Comparison of ENCODE assay signal across 1 cellular context in the genomic region with DNA sequence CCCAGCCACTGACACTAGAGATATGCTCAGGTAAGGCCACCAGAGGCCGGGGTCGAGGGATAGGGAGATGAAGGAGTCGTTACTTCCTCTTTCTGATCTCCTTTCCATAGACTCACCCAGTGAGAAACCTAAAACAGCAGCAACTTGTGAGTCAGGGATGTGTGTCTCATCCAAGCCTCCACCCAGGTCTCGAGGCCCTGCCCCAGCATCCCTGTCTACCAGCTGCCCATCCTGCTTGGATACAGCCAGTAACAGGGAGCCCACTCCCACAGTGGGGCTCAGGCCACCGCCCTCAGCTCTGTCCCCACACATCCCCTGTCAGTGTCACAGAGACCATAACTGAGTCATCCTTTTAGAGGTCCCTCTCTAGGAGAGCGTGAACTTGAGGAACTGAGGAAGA.
TF ChIP-seq lines count a peak whose summit lies in the region.

No MANE protein-coding gene starts in this region.

TF ChIP-seq in GM23338, 12 proteins besides CTCF, POLR2A, EP300 and RAD21 (continued from another document):
- TF ChIP-seq, protein P1, sequence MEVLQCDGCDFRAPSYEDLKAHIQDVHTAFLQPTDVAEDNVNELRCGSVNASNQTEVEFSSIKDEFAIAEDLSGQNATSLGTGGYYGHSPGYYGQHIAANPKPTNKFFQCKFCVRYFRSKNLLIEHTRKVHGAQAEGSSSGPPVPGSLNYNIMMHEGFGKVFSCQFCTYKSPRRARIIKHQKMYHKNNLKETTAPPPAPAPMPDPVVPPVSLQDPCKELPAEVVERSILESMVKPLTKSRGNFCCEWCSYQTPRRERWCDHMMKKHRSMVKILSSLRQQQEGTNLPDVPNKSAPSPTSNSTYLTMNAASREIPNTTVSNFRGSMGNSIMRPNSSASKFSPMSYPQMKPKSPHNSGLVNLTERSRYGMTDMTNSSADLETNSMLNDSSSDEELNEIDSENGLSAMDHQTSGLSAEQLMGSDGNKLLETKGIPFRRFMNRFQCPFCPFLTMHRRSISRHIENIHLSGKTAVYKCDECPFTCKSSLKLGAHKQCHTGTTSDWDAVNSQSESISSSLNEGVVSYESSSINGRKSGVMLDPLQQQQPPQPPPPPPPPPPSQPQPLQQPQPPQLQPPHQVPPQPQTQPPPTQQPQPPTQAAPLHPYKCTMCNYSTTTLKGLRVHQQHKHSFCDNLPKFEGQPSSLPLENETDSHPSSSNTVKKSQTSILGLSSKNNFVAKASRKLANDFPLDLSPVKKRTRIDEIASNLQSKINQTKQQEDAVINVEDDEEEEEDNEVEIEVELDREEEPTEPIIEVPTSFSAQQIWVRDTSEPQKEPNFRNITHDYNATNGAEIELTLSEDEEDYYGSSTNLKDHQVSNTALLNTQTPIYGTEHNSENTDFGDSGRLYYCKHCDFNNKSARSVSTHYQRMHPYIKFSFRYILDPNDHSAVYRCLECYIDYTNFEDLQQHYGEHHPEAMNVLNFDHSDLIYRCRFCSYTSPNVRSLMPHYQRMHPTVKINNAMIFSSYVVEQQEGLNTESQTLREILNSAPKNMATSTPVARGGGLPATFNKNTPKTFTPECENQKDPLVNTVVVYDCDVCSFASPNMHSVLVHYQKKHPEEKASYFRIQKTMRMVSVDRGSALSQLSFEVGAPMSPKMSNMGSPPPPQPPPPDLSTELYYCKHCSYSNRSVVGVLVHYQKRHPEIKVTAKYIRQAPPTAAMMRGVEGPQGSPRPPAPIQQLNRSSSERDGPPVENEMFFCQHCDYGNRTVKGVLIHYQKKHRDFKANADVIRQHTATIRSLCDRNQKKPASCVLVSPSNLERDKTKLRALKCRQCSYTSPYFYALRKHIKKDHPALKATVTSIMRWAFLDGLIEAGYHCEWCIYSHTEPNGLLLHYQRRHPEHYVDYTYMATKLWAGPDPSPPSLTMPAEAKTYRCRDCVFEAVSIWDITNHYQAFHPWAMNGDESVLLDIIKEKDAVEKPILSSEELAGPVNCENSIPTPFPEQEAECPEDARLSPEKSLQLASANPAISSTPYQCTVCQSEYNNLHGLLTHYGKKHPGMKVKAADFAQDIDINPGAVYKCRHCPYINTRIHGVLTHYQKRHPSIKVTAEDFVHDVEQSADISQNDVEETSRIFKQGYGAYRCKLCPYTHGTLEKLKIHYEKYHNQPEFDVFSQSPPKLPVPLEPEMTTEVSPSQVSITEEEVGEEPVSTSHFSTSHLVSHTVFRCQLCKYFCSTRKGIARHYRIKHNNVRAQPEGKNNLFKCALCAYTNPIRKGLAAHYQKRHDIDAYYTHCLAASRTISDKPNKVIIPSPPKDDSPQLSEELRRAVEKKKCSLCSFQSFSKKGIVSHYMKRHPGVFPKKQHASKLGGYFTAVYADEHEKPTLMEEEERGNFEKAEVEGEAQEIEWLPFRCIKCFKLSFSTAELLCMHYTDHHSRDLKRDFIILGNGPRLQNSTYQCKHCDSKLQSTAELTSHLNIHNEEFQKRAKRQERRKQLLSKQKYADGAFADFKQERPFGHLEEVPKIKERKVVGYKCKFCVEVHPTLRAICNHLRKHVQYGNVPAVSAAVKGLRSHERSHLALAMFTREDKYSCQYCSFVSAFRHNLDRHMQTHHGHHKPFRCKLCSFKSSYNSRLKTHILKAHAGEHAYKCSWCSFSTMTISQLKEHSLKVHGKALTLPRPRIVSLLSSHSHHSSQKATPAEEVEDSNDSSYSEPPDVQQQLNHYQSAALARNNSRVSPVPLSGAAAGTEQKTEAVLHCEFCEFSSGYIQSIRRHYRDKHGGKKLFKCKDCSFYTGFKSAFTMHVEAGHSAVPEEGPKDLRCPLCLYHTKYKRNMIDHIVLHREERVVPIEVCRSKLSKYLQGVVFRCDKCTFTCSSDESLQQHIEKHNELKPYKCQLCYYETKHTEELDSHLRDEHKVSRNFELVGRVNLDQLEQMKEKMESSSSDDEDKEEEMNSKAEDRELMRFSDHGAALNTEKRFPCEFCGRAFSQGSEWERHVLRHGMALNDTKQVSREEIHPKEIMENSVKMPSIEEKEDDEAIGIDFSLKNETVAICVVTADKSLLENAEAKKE (CRISPR knock-in tag; IDR thresholded peaks at IDR 0.05): no peak
- TF ChIP-seq ZNF331 (CRISPR knock-in tag; IDR thresholded peaks at IDR 0.05; ENCODE audit: low read depth): no peak
- TF ChIP-seq STAT1 (IDR thresholded peaks at IDR 0.05; ENCODE audit: unreplicated experiment): no peak
- no peak for TF ChIP-seq CREB1 (CRISPR knock-in tag; IDR thresholded peaks at IDR 0.05; ENCODE audit: low read depth)
- TF ChIP-seq NANOG (IDR thresholded peaks at IDR 0.05; ENCODE audit: borderline replicate concordance): no peak
- TF ChIP-seq JUNB (IDR thresholded peaks at IDR 0.05; ENCODE audit: unreplicated experiment): no peak
- no peak for TF ChIP-seq POLR2AphosphoS5 (IDR thresholded peaks at IDR 0.05; ENCODE audit: low read depth)
- TF ChIP-seq, protein P2, sequence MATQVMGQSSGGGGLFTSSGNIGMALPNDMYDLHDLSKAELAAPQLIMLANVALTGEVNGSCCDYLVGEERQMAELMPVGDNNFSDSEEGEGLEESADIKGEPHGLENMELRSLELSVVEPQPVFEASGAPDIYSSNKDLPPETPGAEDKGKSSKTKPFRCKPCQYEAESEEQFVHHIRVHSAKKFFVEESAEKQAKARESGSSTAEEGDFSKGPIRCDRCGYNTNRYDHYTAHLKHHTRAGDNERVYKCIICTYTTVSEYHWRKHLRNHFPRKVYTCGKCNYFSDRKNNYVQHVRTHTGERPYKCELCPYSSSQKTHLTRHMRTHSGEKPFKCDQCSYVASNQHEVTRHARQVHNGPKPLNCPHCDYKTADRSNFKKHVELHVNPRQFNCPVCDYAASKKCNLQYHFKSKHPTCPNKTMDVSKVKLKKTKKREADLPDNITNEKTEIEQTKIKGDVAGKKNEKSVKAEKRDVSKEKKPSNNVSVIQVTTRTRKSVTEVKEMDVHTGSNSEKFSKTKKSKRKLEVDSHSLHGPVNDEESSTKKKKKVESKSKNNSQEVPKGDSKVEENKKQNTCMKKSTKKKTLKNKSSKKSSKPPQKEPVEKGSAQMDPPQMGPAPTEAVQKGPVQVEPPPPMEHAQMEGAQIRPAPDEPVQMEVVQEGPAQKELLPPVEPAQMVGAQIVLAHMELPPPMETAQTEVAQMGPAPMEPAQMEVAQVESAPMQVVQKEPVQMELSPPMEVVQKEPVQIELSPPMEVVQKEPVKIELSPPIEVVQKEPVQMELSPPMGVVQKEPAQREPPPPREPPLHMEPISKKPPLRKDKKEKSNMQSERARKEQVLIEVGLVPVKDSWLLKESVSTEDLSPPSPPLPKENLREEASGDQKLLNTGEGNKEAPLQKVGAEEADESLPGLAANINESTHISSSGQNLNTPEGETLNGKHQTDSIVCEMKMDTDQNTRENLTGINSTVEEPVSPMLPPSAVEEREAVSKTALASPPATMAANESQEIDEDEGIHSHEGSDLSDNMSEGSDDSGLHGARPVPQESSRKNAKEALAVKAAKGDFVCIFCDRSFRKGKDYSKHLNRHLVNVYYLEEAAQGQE (IDR thresholded peaks at IDR 0.05; ENCODE audit: unreplicated experiment): no peak
- no peak for TF ChIP-seq EZH2 (IDR thresholded peaks at IDR 0.05; ENCODE audit: low read depth, unreplicated experiment)
- TF ChIP-seq ZNF114 (CRISPR knock-in tag; IDR thresholded peaks at IDR 0.05): no peak
TF ChIP-seq in GM23338: peak in this region for 0.
